9 cellular contexts compared by ENCODE assay signal in the genomic region with DNA sequence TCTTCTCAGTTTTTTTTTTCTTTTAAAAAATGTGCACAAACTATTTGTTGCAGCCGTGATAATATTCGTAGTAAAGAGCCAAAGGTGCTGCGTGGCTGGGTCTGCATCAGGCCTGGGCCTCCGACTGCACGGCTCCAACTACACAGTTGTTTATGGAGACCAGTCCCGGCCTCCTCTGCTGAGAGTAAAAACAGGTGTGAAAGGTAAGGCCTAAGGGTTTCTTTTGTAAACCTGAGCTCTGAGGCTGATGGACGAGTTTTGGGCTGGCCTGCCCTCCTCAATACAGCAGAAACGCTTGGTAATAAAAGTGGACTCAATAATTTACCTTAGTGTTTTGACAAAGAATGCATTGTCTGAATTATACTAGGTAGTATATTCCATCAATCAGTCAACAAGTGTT. TPM values are rescaled to one million over a fixed set of nuclear protein-coding genes. Genes with fewer than 3 reads are reported as not detected.
DNase-seq lines count a peak whose midpoint lies in the region; ATAC-seq and TF ChIP-seq lines count a peak whose summit lies in the region.
"Had no signal": no experiment of that assay in that cellular context is flagged by ENCODE, and none has a peak within 500 bp of the region (broad histone marks: within the 10 kb centered on the region; RNA-seq: fewer than 3 reads in every experiment).

No MANE protein-coding gene starts in this region.

- H3K27ac ChIP-seq in gastroesophageal sphincter: peak overlapping the region; percentile 79 to 98 (median 94)
- H3K27ac ChIP-seq: KMS-11 had no signal

- TF ChIP-seq CTCF in activated B cell treated with CpG ODN at 0.5 μM for 24 hours (IDR thresholded peaks at IDR 0.05) (no peak), gastroesophageal sphincter (IDR thresholded peaks at IDR 0.05) (no peak)

- TF ChIP-seq EP300 in gastroesophageal sphincter (IDR thresholded peaks at IDR 0.05): no peak

- CTCF ChIA-PET in activated B cell treated with CpG ODN at 0.5 μM for 24 hours (lab: Charles Lee): no interaction called here

- no peaks in the 10 kb centered on the region for H3K36me3 ChIP-seq in gastroesophageal sphincter

- POLR2A ChIA-PET in activated B cell treated with CpG ODN at 0.5 μM for 24 hours (lab: Charles Lee): interaction anchor here (1.2 kb wide), 1 partner anchor 207 kb away, joined by 4 read pairs; the partner anchor contains the start of gene RAP2A

- no peaks in the 10 kb centered on the region for H3K27me3 Mint-ChIP-seq in activated B cell treated with CpG ODN at 0.5 μM for 24 hours
- H3K27me3 Mint-ChIP-seq in stimulated activated naive CD8-positive, alpha-beta T cell treated with anti-CD3 and anti-CD28 coated beads, Interleukin-15, amount 100 ng/mL, for 72 hours: no peaks in the 10 kb centered on the region

- H3K9me3 Mint-ChIP-seq in activated B cell treated with CpG ODN at 0.5 μM for 24 hours: no peaks in the 10 kb centered on the region
- no peaks in the 10 kb centered on the region for H3K9me3 Mint-ChIP-seq in stimulated activated naive CD8-positive, alpha-beta T cell treated with anti-CD3 and anti-CD28 coated beads, Interleukin-15, amount 100 ng/mL, for 72 hours

- ATAC-seq in activated B cell treated with CpG ODN at 0.5 μM for 24 hours (ENCODE audit: low read depth) (no peak), gastroesophageal sphincter (no peak), GM19328 (IDR thresholded peaks at IDR 0.05; ENCODE audit: unreplicated experiment) (no peak), HG02885 (IDR thresholded peaks at IDR 0.05; ENCODE audit: poor library complexity, unreplicated experiment) (no peak)
- ATAC-seq in stimulated activated naive CD8-positive, alpha-beta T cell treated with anti-CD3 and anti-CD28 coated beads, Interleukin-15, amount 100 ng/mL, for 72 hours: no peak

- H3K4me3 Mint-ChIP-seq in activated B cell treated with CpG ODN at 0.5 μM for 24 hours: no peak overlapping the region
- peak overlapping the region; percentile 87 to 92 for H3K4me3 Mint-ChIP-seq in stimulated activated naive CD8-positive, alpha-beta T cell treated with anti-CD3 and anti-CD28 coated beads, Interleukin-15, amount 100 ng/mL, for 72 hours

- no peaks in the 10 kb centered on the region for H3K27me3 ChIP-seq in gastroesophageal sphincter

- 5 to 16% methylated on average over 8 of the region's 8 CpGs for WGBS in gastroesophageal sphincter (ENCODE audit: low coverage in 1 of 2), 2 donors

- DNase-seq in NCI-H2107 treated with DMSO at 0.1 percent for 48 hours (lab: John Stamatoyannopoulos, UW; ENCODE audit: unreplicated experiment): peak; percentile 24
- DNase-seq in NCI-H2107 (lab: John Stamatoyannopoulos, UW): no peak
- DNase-seq in activated B cell treated with CpG ODN at 0.5 μM for 24 hours: no peak
- no peak for DNase-seq in stimulated activated naive CD8-positive, alpha-beta T cell treated with anti-CD3 and anti-CD28 coated beads, Interleukin-15, amount 100 ng/mL, for 72 hours
- DNase-seq in NCI-H2196 treated with DMSO at 0.1 percent for 48 hours (lab: John Stamatoyannopoulos, UW; ENCODE audit: unreplicated experiment): no peak

- H3K27ac Mint-ChIP-seq in activated B cell treated with CpG ODN at 0.5 μM for 24 hours: peak overlapping the region; percentile 92
- peak overlapping the region in 1 of 2 donors; percentile 98 for H3K27ac Mint-ChIP-seq in stimulated activated naive CD8-positive, alpha-beta T cell treated with anti-CD3 and anti-CD28 coated beads, Interleukin-15, amount 100 ng/mL, for 72 hours

- intact Hi-C loops in activated B cell treated with CpG ODN at 0.5 μM for 24 hours (cut with micrococcal nuclease): loop anchor here (10.0 kb wide), 1 partner anchor 1859 kb away; no protein-coding TSS in a partner anchor

- H3K4me1 ChIP-seq in gastroesophageal sphincter: peaks cover 28 to 73% (median 31%) of the 10 kb centered on the region in 3 donors

- TF ChIP-seq POLR2A in gastroesophageal sphincter (IDR thresholded peaks at IDR 0.05): no peak

- H3K9me3 ChIP-seq in gastroesophageal sphincter: no peaks in the 10 kb centered on the region

- H3K36me3 Mint-ChIP-seq in activated B cell treated with CpG ODN at 0.5 μM for 24 hours (ENCODE audit: low read depth): peaks cover 18% of the 10 kb centered on the region

- peak overlapping the region; percentile 65 to 84 for H3K4me3 ChIP-seq in gastroesophageal sphincter

- H3K4me1 Mint-ChIP-seq in activated B cell treated with CpG ODN at 0.5 μM for 24 hours: peaks cover 76% of the 10 kb centered on the region
- H3K4me1 Mint-ChIP-seq in stimulated activated naive CD8-positive, alpha-beta T cell treated with anti-CD3 and anti-CD28 coated beads, Interleukin-15, amount 100 ng/mL, for 72 hours: peaks cover 54% of the 10 kb centered on the region

RNA-seq across cellular contexts. Expression of gene MBNL2, which starts 3.9 kb away (rescaled TPM):
- 15.3 and 18.8 TPM in 2 replicates for total RNA-seq in activated B cell treated with CpG ODN at 0.5 μM for 24 hours
- total RNA-seq in gastroesophageal sphincter: 100 to 1,000 TPM; 113 to 129 (median 118) TPM
